In the genomic region with DNA sequence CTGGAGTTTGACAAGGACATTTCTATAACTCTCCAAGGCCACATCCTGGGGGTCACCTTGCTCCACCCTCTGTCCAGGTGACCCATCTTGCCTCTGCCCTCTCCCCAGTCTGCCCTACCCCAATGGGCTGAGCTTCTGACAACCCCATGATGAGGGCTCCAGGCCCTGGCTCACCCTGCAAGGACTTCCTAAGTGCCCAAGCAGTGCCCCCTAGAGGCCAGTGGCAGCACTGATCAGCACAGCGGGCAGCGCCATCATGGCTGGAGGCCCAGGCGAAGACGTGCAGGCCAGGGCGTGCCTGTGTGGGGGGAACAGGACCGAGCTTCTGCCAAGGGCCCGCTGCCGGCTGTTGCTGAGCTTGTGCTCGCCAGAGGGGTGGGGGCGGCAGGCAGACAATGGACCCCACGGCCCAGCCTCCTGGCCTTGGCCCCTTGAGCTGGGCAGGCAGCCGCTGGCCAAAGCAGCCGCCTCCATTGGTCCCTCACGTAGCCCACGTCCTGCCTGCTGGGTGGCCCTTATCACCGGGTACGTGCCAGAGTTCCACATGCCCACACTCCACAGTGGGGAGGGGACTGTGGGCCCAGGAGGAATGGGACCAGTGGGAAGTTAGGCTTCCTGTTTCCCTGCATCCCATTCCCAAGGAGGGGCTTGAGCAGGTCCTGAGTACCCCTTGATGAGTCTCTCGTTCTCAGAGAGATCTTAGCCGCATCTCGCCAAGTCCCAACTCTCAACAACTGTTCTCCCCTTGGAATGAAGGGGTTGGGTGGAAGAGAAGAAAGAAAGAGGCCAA, we compare ENCODE assay signal across 8 cellular contexts.
DNase-seq lines count a peak whose midpoint lies in the region; ATAC-seq and TF ChIP-seq lines count a peak whose summit lies in the region.

No MANE protein-coding gene starts in this region.

- TF ChIP-seq CTCF in adrenal gland (IDR thresholded peaks at IDR 0.05): peak in 4 of 6 experiments; percentile 22 to 56 (median 32)

- 87 to 96% (median 94%) methylated on average over 9 to 20 of the region's 20 CpGs for WGBS in adrenal gland, 4 donors

- no peak overlapping the region for H3K27ac ChIP-seq in adrenal gland

- TF ChIP-seq POLR2A in adrenal gland (IDR thresholded peaks at IDR 0.05): no peak

- H3K36me3 ChIP-seq in adrenal gland (replicated peaks in 1 of 2): no peaks in the 10 kb centered on the region

- no peak overlapping the region for H3K4me3 ChIP-seq in adrenal gland

- no peaks in the 10 kb centered on the region for H3K9me3 Mint-ChIP-seq in effector memory CD8-positive, alpha-beta T cell

- no peak for ATAC-seq in effector memory CD8-positive, alpha-beta T cell (replicated peaks)
- no peak for ATAC-seq in HG03439 (IDR thresholded peaks at IDR 0.05; ENCODE audit: unreplicated experiment)

- DNase-seq in stimulated activated CD4-positive, alpha-beta T cell treated with anti-CD3 and anti-CD28 coated beads, Interleukin-12 subunit alpha, Interleukin-12 subunit beta, amount 100 ng/mL, for 48 hours (ENCODE audit: low read depth in 2 of 3, low spot score in 1 of 3): peak in 2 of 3 donors; percentile 42 to 51
- DNase-seq in stimulated activated CD4-positive, alpha-beta T cell treated with anti-CD3 and anti-CD28 coated beads, Interleukin-12 subunit alpha, Interleukin-12 subunit beta, amount 100 ng/mL, for 4 hours: no peak
- DNase-seq in adrenal gland: peak in 2 of 7 donors; percentile 43 to 46
- DNase-seq in left kidney (ENCODE audit: low read depth, low spot score): peak; percentile 46
- DNase-seq in effector memory CD8-positive, alpha-beta T cell: no peak
- DNase-seq in epidermal melanocyte (ENCODE audit: insufficient read length, low spot score): no peak
- DNase-seq in inferior parietal cortex (ENCODE audit: extremely low spot score): no peak

- H3K4me1 ChIP-seq in adrenal gland (replicated peaks in 1 of 2): peaks cover 18 to 48% of the 10 kb centered on the region in 2 donors

- H3K27me3 ChIP-seq in adrenal gland: no peaks in the 10 kb centered on the region

- H3K27ac Mint-ChIP-seq in effector memory CD8-positive, alpha-beta T cell: no peak overlapping the region

- no peak overlapping the region for H3K4me3 Mint-ChIP-seq in effector memory CD8-positive, alpha-beta T cell

- H3K4me1 Mint-ChIP-seq in effector memory CD8-positive, alpha-beta T cell (ENCODE audit: low read depth in 2 of 2): peaks cover 0 to 8% of the 10 kb centered on the region in 2 donors

- peaks cover 5 to 23% of the 10 kb centered on the region in 2 donors for H3K27me3 Mint-ChIP-seq in effector memory CD8-positive, alpha-beta T cell

- H3K36me3 Mint-ChIP-seq in effector memory CD8-positive, alpha-beta T cell (ENCODE audit: insufficient read depth): peaks cover 4% of the 10 kb centered on the region

- H3K9me3 ChIP-seq in adrenal gland (replicated peaks in 1 of 3): no peaks in the 10 kb centered on the region

- intact Hi-C loops in adrenal gland (cut with DNase I): no loop called here

Comparison
In these comparisons a context has a peak if more than half of its experiments do, and no peak if none do; other contexts are left out.
1. DNase-seq: peak in stimulated activated CD4-positive, alpha-beta T cell treated with anti-CD3 and anti-CD28 coated beads, Interleukin-12 subunit alpha, Interleukin-12 subunit beta, amount 100 ng/mL, for 48 hours (2 of 3) and left kidney (single experiment); none in stimulated activated CD4-positive, alpha-beta T cell treated with anti-CD3 and anti-CD28 coated beads, Interleukin-12 subunit alpha, Interleukin-12 subunit beta, amount 100 ng/mL, for 4 hours (single experiment), effector memory CD8-positive, alpha-beta T cell (0 of 3), epidermal melanocyte (single experiment) and inferior parietal cortex (single experiment).